ENCODE assay signal across 1 cellular context in the genomic region with DNA sequence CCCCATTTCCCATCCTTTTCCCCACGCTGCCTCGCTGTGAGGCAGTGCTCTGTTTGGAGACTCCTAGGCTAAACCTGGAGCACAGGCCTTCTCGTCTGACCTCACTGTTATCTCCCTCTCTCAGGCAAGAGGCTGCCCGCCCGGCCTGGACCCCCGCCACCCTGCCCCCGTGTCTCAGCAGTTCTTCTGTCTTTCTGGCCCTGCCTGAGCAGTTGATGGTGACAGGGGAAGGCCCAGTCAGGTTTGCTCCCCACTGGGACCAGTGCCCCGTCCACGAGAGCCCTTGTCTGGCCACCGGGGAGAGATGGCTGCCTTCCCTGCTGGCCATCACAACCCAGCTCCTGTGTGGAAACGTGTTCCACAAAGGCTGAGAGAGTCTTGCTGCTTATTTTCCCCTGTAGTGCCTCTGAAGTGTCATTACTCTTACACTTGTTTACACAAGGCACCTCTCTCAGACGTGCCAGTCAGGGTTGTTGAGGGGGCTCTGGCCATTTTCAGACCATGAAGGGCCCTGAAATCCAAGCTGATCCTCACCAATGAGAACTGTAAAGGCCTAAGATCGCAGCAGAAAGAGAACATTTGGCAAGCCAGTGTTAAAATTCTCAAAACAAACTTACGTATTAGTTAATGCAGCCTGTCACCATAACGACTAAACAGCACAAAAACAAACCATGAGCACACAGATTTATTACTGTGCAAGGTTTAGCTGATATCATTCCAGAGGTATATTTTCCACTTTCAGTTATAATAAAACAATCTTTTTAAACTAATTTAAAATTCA.
TF ChIP-seq lines count a peak whose summit lies in the region.

No MANE protein-coding gene starts in this region.

TF ChIP-seq in H1, 55 proteins besides CTCF, POLR2A, EP300 and RAD21:
- TF ChIP-seq NRF1 (IDR thresholded peaks at IDR 0.05; ENCODE audit: low read depth, low read length) (no peak), EZH2 (IDR thresholded peaks at IDR 0.05; ENCODE audit: low read depth, low read length, severe bottlenecking) (no peak), SAP30 (IDR thresholded peaks at IDR 0.05; ENCODE audit: insufficient read depth, insufficient replicate concordance, low read length) (no peak), JUN (IDR thresholded peaks at IDR 0.05; ENCODE audit: low read depth, low read length) (no peak), NANOG (IDR thresholded peaks at IDR 0.05; ENCODE audit: insufficient read depth, low read depth, low read length, poor library complexity, severe bottlenecking) (no peak)
- TF ChIP-seq, protein P1, sequence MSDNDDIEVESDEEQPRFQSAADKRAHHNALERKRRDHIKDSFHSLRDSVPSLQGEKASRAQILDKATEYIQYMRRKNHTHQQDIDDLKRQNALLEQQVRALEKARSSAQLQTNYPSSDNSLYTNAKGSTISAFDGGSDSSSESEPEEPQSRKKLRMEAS (IDR thresholded peaks at IDR 0.05): no peak
